Comparison of ENCODE assay signal across 22 cellular contexts in the genomic region with DNA sequence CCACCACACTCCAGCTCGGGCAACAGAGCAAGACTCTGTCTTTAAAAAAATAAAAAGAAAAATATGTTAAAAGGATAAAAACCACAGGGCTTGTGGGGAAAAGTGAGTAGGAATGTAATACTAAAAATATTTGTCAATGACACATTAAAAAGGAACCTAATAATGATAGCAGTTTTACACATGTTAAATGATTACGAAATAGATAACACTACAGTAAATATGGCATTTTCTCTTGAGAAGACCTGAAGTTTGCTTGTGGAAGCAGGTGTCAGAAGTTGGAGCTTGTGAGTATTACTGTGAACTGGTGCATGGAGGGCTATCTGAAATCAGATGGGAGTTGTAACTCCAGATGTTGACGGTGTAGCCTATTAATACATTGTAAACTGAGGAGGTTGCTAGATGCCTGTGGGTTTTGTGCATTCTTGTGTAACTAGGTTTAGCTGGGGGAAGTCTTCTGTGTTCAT. TPM values are rescaled to one million over a fixed set of nuclear protein-coding genes. Genes with fewer than 3 reads are reported as not detected.
DNase-seq lines count a peak whose midpoint lies in the region; ATAC-seq, FAIRE-seq and TF ChIP-seq lines count a peak whose summit lies in the region.
"Had no signal": no experiment of that assay in that cellular context is flagged by ENCODE, and none has a peak within 500 bp of the region (broad histone marks: within the 10 kb centered on the region; RNA-seq: fewer than 3 reads in every experiment).

No MANE protein-coding gene starts in this region.

- no peaks in the 10 kb centered on the region for H3K4me1 Mint-ChIP-seq in activated T-cell treated with anti-CD3 and anti-CD28 coated beads, Interleukin-2, amount 50 U/mL, for 4 hours (ENCODE audit: low read depth)
- H3K4me1 Mint-ChIP-seq: naive thymus-derived CD4-positive, alpha-beta T cell had no signal

- H3K9me3 Mint-ChIP-seq in activated T-cell treated with anti-CD3 and anti-CD28 coated beads, Interleukin-2, amount 50 U/mL, for 4 hours, result no peaks in the 10 kb centered on the region
- H3K9me3 Mint-ChIP-seq: naive thymus-derived CD4-positive, alpha-beta T cell had no signal

- CTCF ChIA-PET in K562 (lab: Yijun Ruan, JAX; ENCODE audit: low intra/inter-chr PET ratio), result no interaction called here

- no peak for TF ChIP-seq EP300 in K562 (IDR thresholded peaks at IDR 0.05; ENCODE audit: low read length)

- peaks cover 25% of the 10 kb centered on the region for H3K36me3 Mint-ChIP-seq in activated T-cell treated with anti-CD3 and anti-CD28 coated beads, Interleukin-2, amount 50 U/mL, for 4 hours (ENCODE audit: insufficient read depth)

- peaks cover 3% of the 10 kb centered on the region in 2 experiments; a peak in 2 of 5 replicates for H3K4me1 ChIP-seq in K562 (replicated peaks in 1 of 2; ENCODE audit: control insufficient read depth in 2 of 2, insufficient read depth in 2 of 2, low read length in 2 of 2)

- no peak for FAIRE-seq in K562 (lab: Jason Lieb, UNC)
- FAIRE-seq: D721Med had no signal

- H3K27me3 Mint-ChIP-seq in activated T-cell treated with anti-CD3 and anti-CD28 coated beads, Interleukin-2, amount 50 U/mL, for 4 hours (ENCODE audit: low read depth), result no peaks in the 10 kb centered on the region
- H3K27me3 Mint-ChIP-seq: naive thymus-derived CD4-positive, alpha-beta T cell had no signal

- no peaks in the 10 kb centered on the region for H3K79me2 ChIP-seq in K562 (ENCODE audit: control insufficient read depth, insufficient read depth, low read length)

- no peak overlapping the region for H3K4me3 ChIP-seq in K562
- H3K4me3 ChIP-seq: cardiac muscle cell, lung, prostate gland had no signal

- no peaks in the 10 kb centered on the region for H3K9me3 ChIP-seq in K562 (replicated peaks; ENCODE audit: control insufficient read depth, insufficient read depth, low read depth, low read length)
- H3K9me3 ChIP-seq: prostate gland had no signal

- peak; percentile 14 for DNase-seq in A172 (ENCODE audit: low spot score)
- DNase-seq in GM04504 (ENCODE audit: low read depth), result peak; percentile 47
- DNase-seq in K562 (ENCODE audit: extremely low read depth in 1 of 4, low spot score in 3 of 4), result no peak
- DNase-seq in hepatic stellate cell (ENCODE audit: low spot score), result peak; percentile 40
- no peak for DNase-seq in activated CD4-positive, alpha-beta T cell treated with anti-CD3 and anti-CD28 coated beads, Interleukin-2, amount 50 U/mL, for 4 hours
- no peak for DNase-seq in foreskin melanocyte
- no peak for DNase-seq in activated T-cell treated with anti-CD3 and anti-CD28 coated beads, Interleukin-2, amount 50 U/mL, for 4 hours
- DNase-seq: activated CD4-positive, alpha-beta T cell treated with anti-CD3 and anti-CD28 coated beads for 4 hours; activated CD8-positive, alpha-beta memory T cell treated with anti-CD3 and anti-CD28 coated beads, Interleukin-2, amount 50 U/mL, for 4 hours; activated naive CD4-positive, alpha-beta T cell treated with Interleukin-2 at 50 U/mL for 16 hours; effector CD8-positive, alpha-beta T cell; GF-D8; naive thymus-derived CD4-positive, alpha-beta T cell; NCI-H2081 treated with DMSO at 0.1 percent for 48 hours; NCI-H524 treated with DMSO at 0.1 percent for 48 hours; stimulated activated CD4-positive, alpha-beta T cell treated with anti-CD3 and anti-CD28 coated beads, Interleukin-15, amount 100 ng/mL, for 24 hours; stimulated activated naive CD4-positive, alpha-beta T cell treated with Interleukin-2 at 50 U/mL for 16 hours had no signal

- H3K9me1 ChIP-seq in K562 (ENCODE audit: control insufficient read depth, insufficient read depth, low read length), result no peaks in the 10 kb centered on the region

- intact Hi-C loops in K562 (cut with micrococcal nuclease), result no loop called here

- TF ChIP-seq CTCF in K562 (IDR thresholded peaks at IDR 0.05 in 2 of 3, conservative IDR thresholded peaks at IDR 0.05 in 1 of 3; ENCODE audit: insufficient read depth in 2 of 3, low read depth in 1 of 3, low read length in 3 of 3), result no peak

- H2AFZ ChIP-seq in K562 (ENCODE audit: low read depth, low read length), result no peak overlapping the region

- POLR2A ChIA-PET in K562 (lab: Yijun Ruan, JAX), result interaction anchor here (0.6 to 1.0 kb wide), 2 partner anchors 11 to 218 kb away, joined by 3 read pairs; no protein-coding TSS in a partner anchor

- no peak for ATAC-seq in K562
- ATAC-seq in GM19328 (IDR thresholded peaks at IDR 0.05; ENCODE audit: unreplicated experiment), result no peak
- ATAC-seq in activated T-cell treated with anti-CD3 and anti-CD28 coated beads, Interleukin-2, amount 50 U/mL, for 4 hours, result no peak
- ATAC-seq: naive thymus-derived CD4-positive, alpha-beta T cell had no signal

- WGBS in K562 (ENCODE audit: insufficient coverage, low coverage, missing lambda C conversion rate), result 78% methylated on average over 3 of the region's 3 CpGs

- TF ChIP-seq POLR2A in K562 (conservative IDR thresholded peaks at IDR 0.05), result no peak

- no peak for TF ChIP-seq RAD21 in K562 (CRISPR knock-in tag; conservative IDR thresholded peaks at IDR 0.05 in 1 of 2, IDR thresholded peaks at IDR 0.05 in 1 of 2)

- no peak overlapping the region for H3K9ac ChIP-seq in K562 (ENCODE audit: insufficient read depth in 1 of 2, low read depth in 2 of 2, low read length in 2 of 2)

- no peaks in the 10 kb centered on the region for H4K20me1 ChIP-seq in K562 (replicated peaks; ENCODE audit: control insufficient read depth, insufficient read depth, low read length)

- H3K36me3 ChIP-seq in K562 (ENCODE audit: control insufficient read depth, insufficient read depth, low read length), result peaks cover 13% of the 10 kb centered on the region; the same call in 2 of the 3 replicates
- H3K36me3 ChIP-seq: cardiac muscle cell, prostate gland had no signal

- BruUV-seq in K562 (replicated peaks; lab: Mats Ljungman, UMichigan), result no TSS peak

- H3K4me3 Mint-ChIP-seq in activated T-cell treated with anti-CD3 and anti-CD28 coated beads, Interleukin-2, amount 50 U/mL, for 4 hours, result no peak overlapping the region
- H3K4me3 Mint-ChIP-seq: naive thymus-derived CD4-positive, alpha-beta T cell had no signal

- in situ Hi-C loops in K562 (cut with MboI), result no loop called here

- no peak overlapping the region for H3K4me2 ChIP-seq in K562 (ENCODE audit: insufficient read depth, low read length)

- no peaks in the 10 kb centered on the region for H3K27me3 ChIP-seq in K562 (ENCODE audit: control insufficient read depth in 2 of 2, insufficient read depth in 2 of 2, low read length in 2 of 2)
- H3K27me3 ChIP-seq: cardiac muscle cell had no signal

- H3K27ac ChIP-seq in K562 (ENCODE audit: extremely low read depth, low read depth, low read length), result no peak overlapping the region
- H3K27ac ChIP-seq: cardiac muscle cell, prostate gland had no signal

TF ChIP-seq in K562, 482 proteins besides CTCF, POLR2A, EP300 and RAD21:
- no peak for TF ChIP-seq ZNF274 (IDR thresholded peaks at IDR 0.05; ENCODE audit: borderline replicate concordance, low read depth, low read length)
- TF ChIP-seq POLR3G (IDR thresholded peaks at IDR 0.05; ENCODE audit: extremely low read depth, insufficient read length, insufficient replicate concordance), result no peak
- TF ChIP-seq CEBPB (tag; IDR thresholded peaks at IDR 0.05), result peak; percentile 85
- TF ChIP-seq CEBPG (CRISPR knock-in tag; IDR thresholded peaks at IDR 0.05), result no peak
- TF ChIP-seq CEBPG (tag; conservative IDR thresholded peaks at IDR 0.05 in 1 of 2, IDR thresholded peaks at IDR 0.05 in 1 of 2), result peak; percentile 29 to 74; a peak in 3 of 4 replicates

RNA-seq across cellular contexts. Expression of gene CLEC18A, which starts 44.3 kb away (rescaled TPM):
- total RNA-seq in A172 (2014; rRNA removed; shearing (Covaris generic)), result 0.29 and 0.65 TPM in 2 replicates
- 3.9 and 7.1 TPM in 2 replicates for total RNA-seq in K562 (2011; cell fraction: chromatin; rRNA removed; ENCODE audit: low replicate concordance)
- 4.1 and 5.5 TPM in 2 replicates for total RNA-seq in K562 (2011; cell fraction: nucleolus; rRNA removed)
- total RNA-seq in K562 (2011; cell fraction: nucleoplasm; rRNA removed), result 4.4 and 9.5 TPM in 2 replicates
- total RNA-seq in K562 (2014; rRNA removed) (0.23 and 0.24 TPM in 2 replicates), K562 (2014; rRNA removed; fragmentation: Illumina TruSeq; extraction: Trizol) (0.06 and 0.33 TPM in 2 replicates), K562 (2015; rRNA removed; fragmentation: Illumina TruSeq; extraction: Trizol) (0.19 and 0.25 TPM in 2 replicates), K562 (2021) (0.27 and 0.29 TPM in 2 replicates)
- polyA plus RNA-seq in K562 (2011; rRNA removed) (0.17 and 0.28 TPM in 2 replicates), K562 (2014; fragmentation: Illumina TruSeq; extraction: Trizol) (0.13 and 0.22 TPM in 2 replicates), K562 (2014; fragmentation: Nextera tagmentation; extraction: Ambion mirVana) (not detected), K562 (2014; rRNA removed) (0.08 and 0.58 TPM in 2 replicates)
- polyA plus RNA-seq in K562 (2011; cell fraction: cytosol; rRNA removed), result 0.16 and 0.25 TPM in 2 replicates
- 2.0 and 2.5 TPM in 2 replicates for polyA plus RNA-seq in K562 (2011; cell fraction: nucleus; rRNA removed)
- polyA plus RNA-seq in K562 (2012), result 0.10 and 0.29 TPM in 2 replicates
- polyA minus RNA-seq in K562 (2011; rRNA and poly(A)+ RNA removed), result 0.27 TPM in 1 of 2 replicates, not detected in the other
- polyA minus RNA-seq in K562 (2011; cell fraction: cytosol; rRNA and poly(A)+ RNA removed), result not detected in 2 replicates
- 1.2 and 1.7 TPM in 2 replicates for polyA minus RNA-seq in K562 (2011; cell fraction: nucleus; rRNA and poly(A)+ RNA removed)
- total RNA-seq in activated T-cell treated with anti-CD3 and anti-CD28 coated beads, Interleukin-2, amount 50 U/mL, for 4 hours, result 1 to 10 TPM in 1 of 3 donors, under 1 TPM in 2; 0.51 to 1.1 (median 0.76) TPM
- polyA plus RNA-seq: naive thymus-derived CD4-positive, alpha-beta T cell had no signal

Comparison
In these comparisons a context has a peak if more than half of its experiments do, and no peak if none do; other contexts are left out.
1. DNase-seq: peak in A172 (single experiment), GM04504 (single experiment) and hepatic stellate cell (single experiment); none in K562 (0 of 4), activated CD4-positive, alpha-beta T cell treated with anti-CD3 and anti-CD28 coated beads, Interleukin-2, amount 50 U/mL, for 4 hours (0 of 2), foreskin melanocyte (single experiment) and activated T-cell treated with anti-CD3 and anti-CD28 coated beads, Interleukin-2, amount 50 U/mL, for 4 hours (single experiment).